In genomic region chr19:46601318-46602224, GRCh38 we compare ENCODE assay signal across 8 cellular contexts. TPM values are rescaled to one million over a fixed set of nuclear protein-coding genes. Genes with fewer than 3 reads are reported as not detected.
A peak's percentile ranks its signal among the peaks of the same experiment; 100 is the strongest.
DNase-seq lines count a peak whose midpoint lies in the region; ATAC-seq and TF ChIP-seq lines count a peak whose summit lies in the region.

TSS of gene CALM3 (plus strand) at chr19:46601330. CDS start at chr19:46601435, 105 bp downstream.

- H3K4me3 ChIP-seq in hepatocyte (peak within 1 kb of the TSS; percentile 100), gastrocnemius medialis (peak within 1 kb of the TSS; percentile 90 to 99 (median 94))

- H3K27ac ChIP-seq in hepatocyte (peak within 1 kb of the TSS; percentile 97), gastrocnemius medialis (peak within 1 kb of the TSS; percentile 86 to 98 (median 96))

- peak within 1 kb of the TSS; percentile 86 for H2AFZ ChIP-seq in hepatocyte

- H3K27ac Mint-ChIP-seq in CD14-positive monocyte, result peak within 1 kb of the TSS; percentile 100
- peak within 1 kb of the TSS; percentile 100 for H3K27ac Mint-ChIP-seq in activated naive CD8-positive, alpha-beta T cell treated with anti-CD3 and anti-CD28 coated beads, Interleukin-2, amount 10 ng/mL, durations not matched to agents 7 days and 5 days

- peaks cover 39% of the 10 kb centered on the region for H3K4me1 Mint-ChIP-seq in CD14-positive monocyte
- H3K4me1 Mint-ChIP-seq in activated naive CD8-positive, alpha-beta T cell treated with anti-CD3 and anti-CD28 coated beads, Interleukin-2, amount 10 ng/mL, durations not matched to agents 7 days and 5 days, result peaks cover 30% of the 10 kb centered on the region

- H3K36me3 ChIP-seq in hepatocyte (replicated peaks; ENCODE audit: insufficient read depth, low read depth) (no peaks in the 10 kb centered on the region), gastrocnemius medialis (peaks cover 0 to 11% of the 10 kb centered on the region in 2 donors)

- peak; percentile 39 for ATAC-seq in HG03460 (IDR thresholded peaks at IDR 0.05; ENCODE audit: unreplicated experiment)
- ATAC-seq in activated naive CD8-positive, alpha-beta T cell treated with anti-CD3 and anti-CD28 coated beads, Interleukin-2, amount 10 ng/mL, durations not matched to agents 7 days and 5 days (ENCODE audit: low read depth), result no peak
- no peak for ATAC-seq in gastrocnemius medialis

- H4K20me1 ChIP-seq in hepatocyte (ENCODE audit: insufficient read depth, poor library complexity, severe bottlenecking), result peaks cover 35% of the 10 kb centered on the region

- peaks cover 21 to 25% of the 10 kb centered on the region in 2 donors for H3K36me3 Mint-ChIP-seq in CD14-positive monocyte
- peaks cover 25% of the 10 kb centered on the region for H3K36me3 Mint-ChIP-seq in activated naive CD8-positive, alpha-beta T cell treated with anti-CD3 and anti-CD28 coated beads, Interleukin-2, amount 10 ng/mL, durations not matched to agents 7 days and 5 days

- no peaks in the 10 kb centered on the region for H3K9me2 ChIP-seq in hepatocyte (replicated peaks; ENCODE audit: insufficient read depth)

- H3K27me3 Mint-ChIP-seq in CD14-positive monocyte (ENCODE audit: low read depth in 3 of 3), result peaks cover 4 to 11% (median 5%) of the 10 kb centered on the region in 3 donors
- peaks cover 2% of the 10 kb centered on the region for H3K27me3 Mint-ChIP-seq in activated naive CD8-positive, alpha-beta T cell treated with anti-CD3 and anti-CD28 coated beads, Interleukin-2, amount 10 ng/mL, durations not matched to agents 7 days and 5 days

- no peaks in the 10 kb centered on the region for H3K9me3 ChIP-seq in hepatocyte (ENCODE audit: low read depth)
- no peaks in the 10 kb centered on the region for H3K9me3 ChIP-seq in gastrocnemius medialis

- TF ChIP-seq POLR2A in gastrocnemius medialis (IDR thresholded peaks at IDR 0.05), result peak; percentile 83 to 87

- peaks cover 54% of the 10 kb centered on the region for H3K79me2 ChIP-seq in hepatocyte

- POLR2A ChIA-PET in activated naive CD8-positive, alpha-beta T cell treated with anti-CD3 and anti-CD28 coated beads, Interleukin-2, amount 10 ng/mL, durations not matched to agents 7 days and 5 days (lab: Charles Lee), result interaction anchor here (0.8 to 4.7 kb wide), 24 partner anchors 9 to 884 kb away, joined by 3 to 142 read pairs (median 4); partner anchors contain the start of genes DACT3 and GNG8

- H3K9me3 Mint-ChIP-seq in CD14-positive monocyte, result peaks cover 4 to 18% (median 15%) of the 10 kb centered on the region in 7 donors
- H3K9me3 Mint-ChIP-seq in activated naive CD8-positive, alpha-beta T cell treated with anti-CD3 and anti-CD28 coated beads, Interleukin-2, amount 10 ng/mL, durations not matched to agents 7 days and 5 days, result peaks cover 7% of the 10 kb centered on the region

- peak within 1 kb of the TSS; percentile 87 for H3K4me2 ChIP-seq in hepatocyte

- TF ChIP-seq CTCF in CD14-positive monocyte (IDR thresholded peaks at IDR 0.05) (no peak), hepatocyte (IDR thresholded peaks at IDR 0.05; ENCODE audit: poor library complexity) (no peak), gastrocnemius medialis (IDR thresholded peaks at IDR 0.05 in 4 of 5, conservative IDR thresholded peaks at IDR 0.05 in 1 of 5) (no peak)

- peaks cover 16% of the 10 kb centered on the region for H3K4me1 ChIP-seq in hepatocyte (ENCODE audit: insufficient read depth)
- H3K4me1 ChIP-seq in gastrocnemius medialis, result peaks cover 35 to 42% of the 10 kb centered on the region in 2 donors

- H3K27me3 ChIP-seq in hepatocyte, result no peaks in the 10 kb centered on the region
- H3K27me3 ChIP-seq in gastrocnemius medialis, result no peaks in the 10 kb centered on the region

- DNase-seq in CD14-positive monocyte (ENCODE audit: low spot score) (peak; percentile 41), hepatocyte (ENCODE audit: low spot score) (peak; percentile 25), gastrocnemius medialis (no peak), GM03348 (ENCODE audit: low spot score) (no peak), KG1 (lab: John Stamatoyannopoulos, UW) (no peak)
- no peak for DNase-seq in activated naive CD8-positive, alpha-beta T cell treated with anti-CD3 and anti-CD28 coated beads, Interleukin-2, amount 10 ng/mL, durations not matched to agents 7 days and 5 days
- no peak for DNase-seq in stimulated activated CD4-positive, alpha-beta T cell treated with anti-CD3 and anti-CD28 coated beads, Interleukin-12 subunit alpha, Interleukin-12 subunit beta, amount 100 ng/mL, for 4 hours

- peak within 1 kb of the TSS; percentile 95 to 97 for H3K4me3 Mint-ChIP-seq in CD14-positive monocyte
- peak within 1 kb of the TSS; percentile 97 for H3K4me3 Mint-ChIP-seq in activated naive CD8-positive, alpha-beta T cell treated with anti-CD3 and anti-CD28 coated beads, Interleukin-2, amount 10 ng/mL, durations not matched to agents 7 days and 5 days

- intact Hi-C loops in CD14-positive monocyte (cut with micrococcal nuclease) (loop anchor here in 1 of 2 donors (10.0 kb wide), 1 partner anchor 47 kb away; no protein-coding TSS in a partner anchor), gastrocnemius medialis (cut with DNase I; ENCODE audit: low total_unique reads) (loop anchor here (1.0 to 5.0 kb wide), 2 partner anchors 60 to 916 kb away; partner anchors contain the start of genes DACT3 and NAPA)

- in situ Hi-C loops in gastrocnemius medialis (cut with MboI; ENCODE audit: low sequenced_read_pairs in 4 of 4), result no loop called here

- 2% methylated on average over 27 of the region's 51 CpGs for WGBS in hepatocyte (ENCODE audit: low lambda C conversion rate, missing lambda C conversion rate)

RNA-seq across cellular contexts. Expression of gene CALM3, which starts in this region (rescaled TPM):
- 100 to 1,000 TPM; 165 to 177 TPM for polyA plus RNA-seq in CD14-positive monocyte
- 100 to 1,000 TPM; 485 to 503 TPM for total RNA-seq in activated naive CD8-positive, alpha-beta T cell treated with anti-CD3 and anti-CD28 coated beads, Interleukin-2, amount 10 ng/mL, durations not matched to agents 7 days and 5 days
- 185 and 246 TPM in 2 replicates for total RNA-seq in hepatocyte
- polyA plus RNA-seq in hepatocyte, result 220 and 237 TPM in 2 replicates
- total RNA-seq in gastrocnemius medialis, result 100 to 1,000 TPM; 109 to 170 (median 142) TPM

Comparison
In these comparisons a context has a peak if more than half of its experiments do, and no peak if none do; other contexts are left out.
1. DNase-seq: peak in CD14-positive monocyte (single experiment) and hepatocyte (single experiment); none in activated naive CD8-positive, alpha-beta T cell treated with anti-CD3 and anti-CD28 coated beads, Interleukin-2, amount 10 ng/mL, durations not matched to agents 7 days and 5 days (single experiment), gastrocnemius medialis (0 of 2), GM03348 (single experiment), KG1 (single experiment) and stimulated activated CD4-positive, alpha-beta T cell treated with anti-CD3 and anti-CD28 coated beads, Interleukin-12 subunit alpha, Interleukin-12 subunit beta, amount 100 ng/mL, for 4 hours (single experiment).